Comparison of ENCODE assay signal across 9 cellular contexts in genomic region chr19:41328818-41329220, GRCh38. TPM values are rescaled to one million over a fixed set of nuclear protein-coding genes. Genes with fewer than 3 reads are reported as not detected.
DNase-seq lines count a peak whose midpoint lies in the region; ATAC-seq and TF ChIP-seq lines count a peak whose summit lies in the region.
"Had no signal": no experiment of that assay in that cellular context is flagged by ENCODE, and none has a peak within 500 bp of the region (broad histone marks: within the 10 kb centered on the region; RNA-seq: fewer than 3 reads in every experiment).

No MANE protein-coding gene starts in this region.

- CTCF ChIA-PET in mammary epithelial cell (lab: Charles Lee; ENCODE audit: low non-redundant PET), result no interaction called here

- no TSS peak for BruUV-seq in mammary epithelial cell (replicated peaks; lab: Mats Ljungman, UMichigan)

- peaks cover 57% of the 10 kb centered on the region for H3K4me1 Mint-ChIP-seq in T-helper 17 cell

- DNase-seq in breast epithelium (ENCODE audit: low spot score in 2 of 2), result no peak
- no peak for DNase-seq in mammary epithelial cell
- DNase-seq in T-helper 17 cell, result no peak
- peak in 2 of 3 donors; percentile 63 to 67 for DNase-seq in right cardiac atrium
- DNase-seq in upper lobe of left lung, result peak in 1 of 2 donors; percentile 62
- no peak for DNase-seq in thyroid gland
- no peak for DNase-seq in NCI-H1105 treated with DMSO at 0.1 percent for 48 hours (lab: John Stamatoyannopoulos, UW)
- DNase-seq: NCI-H1092 had no signal

- no peak for TF ChIP-seq EP300 in upper lobe of left lung (IDR thresholded peaks at IDR 0.05)

- peak overlapping the region; percentile 98 for H3K27ac Mint-ChIP-seq in T-helper 17 cell

- H3K9me3 ChIP-seq in breast epithelium (no peaks in the 10 kb centered on the region), mammary epithelial cell (replicated peaks; ENCODE audit: insufficient read depth, low read length) (no peaks in the 10 kb centered on the region), T-helper 17 cell (ENCODE audit: control insufficient read depth, low read length, poor library complexity, severe bottlenecking) (no peaks in the 10 kb centered on the region), right cardiac atrium (ENCODE audit: control insufficient read depth, low read length) (no peaks in the 10 kb centered on the region), upper lobe of left lung (no peaks in the 10 kb centered on the region), thyroid gland (no peaks in the 10 kb centered on the region)

- 100% methylated on average over 1 of the region's 1 CpG for WGBS in mammary epithelial cell (ENCODE audit: low coverage, missing lambda C conversion rate)
- WGBS in right cardiac atrium, result 52% methylated on average over 1 of the region's 1 CpG
- 32 to 62% methylated on average over 1 of the region's 1 CpG for WGBS in upper lobe of left lung, 2 donors
- WGBS in thyroid gland, 2 donors, result 64 to 67% methylated on average over 1 of the region's 1 CpG

- H3K9ac ChIP-seq in mammary epithelial cell (ENCODE audit: insufficient read depth, low read length), result no peak overlapping the region

- peaks cover 4% of the 10 kb centered on the region for H3K79me2 ChIP-seq in mammary epithelial cell (ENCODE audit: insufficient read depth, low read length)

- no peaks in the 10 kb centered on the region for H3K27me3 Mint-ChIP-seq in T-helper 17 cell

- H3K4me3 ChIP-seq in breast epithelium (no peak overlapping the region), mammary epithelial cell (replicated peaks in 1 of 3; ENCODE audit: insufficient read depth in 1 of 3, low read depth in 2 of 3, low read length in 3 of 3) (no peak overlapping the region), right cardiac atrium (ENCODE audit: low read length) (no peak overlapping the region), upper lobe of left lung (no peak overlapping the region), thyroid gland (replicated peaks in 1 of 3) (no peak overlapping the region)

- TF ChIP-seq POLR2A in breast epithelium (IDR thresholded peaks at IDR 0.05), result no peak
- TF ChIP-seq POLR2A in upper lobe of left lung (IDR thresholded peaks at IDR 0.05), result no peak
- TF ChIP-seq POLR2A in thyroid gland (IDR thresholded peaks at IDR 0.05), result no peak

- H3K27me3 ChIP-seq in breast epithelium (no peaks in the 10 kb centered on the region), mammary epithelial cell (ENCODE audit: insufficient read depth, low read length) (no peaks in the 10 kb centered on the region), right cardiac atrium (ENCODE audit: control insufficient read depth, insufficient read depth) (no peaks in the 10 kb centered on the region), upper lobe of left lung (no peaks in the 10 kb centered on the region), thyroid gland (no peaks in the 10 kb centered on the region)

- intact Hi-C loops in breast epithelium (cut with DNase I; ENCODE audit: low total_unique reads), result no loop called here
- intact Hi-C loops in mammary epithelial cell (cut with micrococcal nuclease), result loop anchor here (10.0 kb wide), 1 partner anchor 236 kb away; no protein-coding TSS in a partner anchor
- intact Hi-C loops in right cardiac atrium (cut with DNase I), result no loop called here
- intact Hi-C loops in thyroid gland (cut with DNase I), result no loop called here

- H2AFZ ChIP-seq in mammary epithelial cell (ENCODE audit: low read depth, low read length), result no peak overlapping the region

- in situ Hi-C loops in mammary epithelial cell (cut with MboI; ENCODE audit: low sequenced_read_pairs in 2 of 2), result no loop called here

- TF ChIP-seq CTCF in breast epithelium (IDR thresholded peaks at IDR 0.05) (no peak), mammary epithelial cell (conservative IDR thresholded peaks at IDR 0.05 in 1 of 2, IDR thresholded peaks at IDR 0.05 in 1 of 2; ENCODE audit: extremely low read depth in 1 of 2, insufficient read depth in 1 of 2, low read depth in 1 of 2, low read length in 2 of 2) (no peak), upper lobe of left lung (IDR thresholded peaks at IDR 0.05) (no peak), thyroid gland (IDR thresholded peaks at IDR 0.05) (no peak)

- no peaks in the 10 kb centered on the region for H3K36me3 ChIP-seq in breast epithelium
- H3K36me3 ChIP-seq in mammary epithelial cell (ENCODE audit: insufficient read depth, low read length), result no peaks in the 10 kb centered on the region
- H3K36me3 ChIP-seq in upper lobe of left lung, result peaks cover 3 to 30% (median 21%) of the 10 kb centered on the region in 4 donors
- no peaks in the 10 kb centered on the region for H3K36me3 ChIP-seq in thyroid gland

- H3K27ac ChIP-seq in breast epithelium, result peak overlapping the region; percentile 81 to 87
- no peak overlapping the region for H3K27ac ChIP-seq in mammary epithelial cell (ENCODE audit: insufficient read depth, low read depth, low read length)
- H3K27ac ChIP-seq in right cardiac atrium (ENCODE audit: low read length), result peak overlapping the region; percentile 16
- H3K27ac ChIP-seq in upper lobe of left lung, result peak overlapping the region; percentile 84 to 91 (median 88)
- H3K27ac ChIP-seq in thyroid gland, result peak overlapping the region in 1 of 3 donors; percentile 62

- dilution Hi-C loops in mammary epithelial cell (cut with HindIII; ENCODE audit: low sequenced_read_pairs), result no loop called here

- H4K20me1 ChIP-seq in mammary epithelial cell (ENCODE audit: insufficient read depth, low read length), result no peaks in the 10 kb centered on the region

- H3K36me3 Mint-ChIP-seq in T-helper 17 cell (ENCODE audit: low read depth), result peaks cover 22% of the 10 kb centered on the region

- no peak overlapping the region for H3K4me2 ChIP-seq in mammary epithelial cell (ENCODE audit: insufficient read depth, low read depth, low read length)

- H3K4me1 ChIP-seq in breast epithelium, result peaks cover 10 to 11% of the 10 kb centered on the region in 2 donors
- H3K4me1 ChIP-seq in mammary epithelial cell (ENCODE audit: insufficient read depth, low read length), result peaks cover 42% of the 10 kb centered on the region
- peaks cover 10% of the 10 kb centered on the region for H3K4me1 ChIP-seq in right cardiac atrium (ENCODE audit: control insufficient read depth, insufficient read depth, low read length)
- H3K4me1 ChIP-seq in upper lobe of left lung, result peaks cover 58 to 71% (median 61%) of the 10 kb centered on the region in 4 donors
- peaks cover 36 to 47% of the 10 kb centered on the region in 2 donors for H3K4me1 ChIP-seq in thyroid gland

- ATAC-seq in T-helper 17 cell (no peak), right cardiac atrium (no peak), upper lobe of left lung (ENCODE audit: low FRiP score in 2 of 2) (peak in 1 of 2 donors; percentile 47), HG02973 (IDR thresholded peaks at IDR 0.05; ENCODE audit: unreplicated experiment) (no peak)

- peak overlapping the region; percentile 89 for H3K4me3 Mint-ChIP-seq in T-helper 17 cell

RNA-seq across cellular contexts. Expression of gene CCDC97, which starts 18.8 kb away (rescaled TPM):
- 10 to 100 TPM; 15.4 to 15.7 (median 15.4) TPM for total RNA-seq in breast epithelium
- 10 to 100 TPM; 10.8 to 24.8 TPM for total RNA-seq in mammary epithelial cell
- polyA plus RNA-seq in mammary epithelial cell, result 9.5 TPM
- polyA minus RNA-seq in mammary epithelial cell, result 34.4 TPM
- 10 to 100 TPM; 34.7 to 35.4 TPM for total RNA-seq in T-helper 17 cell
- 10 to 100 TPM; 17.9 to 22.2 (median 18.9) TPM for total RNA-seq in right cardiac atrium
- 12.2 TPM for polyA plus RNA-seq in right cardiac atrium
- 10 to 100 TPM; 22.0 to 36.7 (median 27.0) TPM for total RNA-seq in upper lobe of left lung
- 10 to 100 TPM; 10.6 to 22.0 (median 19.3) TPM for total RNA-seq in thyroid gland

RNA-seq across cellular contexts. Expression of gene TGFB1, which starts 24.9 kb away (rescaled TPM):
- total RNA-seq in breast epithelium (10 to 100 TPM; 12.0 to 21.4 (median 13.4) TPM), mammary epithelial cell (10 to 100 TPM in 1 of 2 donors, 1 to 10 TPM in 1; 9.8 to 84.1 TPM), T-helper 17 cell (100 to 1,000 TPM; 408 to 431 TPM), right cardiac atrium (10 to 100 TPM; 27.0 to 39.3 (median 33.3) TPM), upper lobe of left lung (100 to 1,000 TPM in 2 of 6 donors, 10 to 100 TPM in 4; 28.5 to 138 (median 76.8) TPM), thyroid gland (10 to 100 TPM in 3 of 4 donors, 1 to 10 TPM in 1; 9.6 to 13.7 (median 11.0) TPM)
- polyA plus RNA-seq in mammary epithelial cell (9.8 TPM), right cardiac atrium (23.9 TPM)
- polyA minus RNA-seq in mammary epithelial cell, result 52.0 TPM

RNA-seq across cellular contexts. Expression of gene B9D2, which starts 35.1 kb away (rescaled TPM):
- 1 to 10 TPM; 4.0 to 7.3 (median 4.3) TPM for total RNA-seq in breast epithelium
- 1 to 10 TPM; 3.0 to 3.6 TPM for total RNA-seq in mammary epithelial cell
- polyA plus RNA-seq in mammary epithelial cell, result 5.3 TPM
- 0.57 TPM for polyA minus RNA-seq in mammary epithelial cell
- total RNA-seq in T-helper 17 cell, result 10 to 100 TPM; 37.1 to 41.4 TPM
- 1 to 10 TPM; 3.3 to 3.8 (median 3.5) TPM for total RNA-seq in right cardiac atrium
- polyA plus RNA-seq in right cardiac atrium, result 5.1 TPM
- total RNA-seq in upper lobe of left lung, result 10 to 100 TPM in 3 of 6 donors, 1 to 10 TPM in 2, not detected in 1; 7.0 to 17.2 (median 10.3) TPM
- total RNA-seq in thyroid gland, result 10 to 100 TPM in 2 of 4 donors, 1 to 10 TPM in 2; 5.9 to 12.5 (median 9.9) TPM

RNA-seq across cellular contexts. Expression of gene TMEM91, which starts 47.5 kb away (rescaled TPM):
- total RNA-seq in breast epithelium (10 to 100 TPM; 15.7 to 29.2 (median 17.0) TPM), mammary epithelial cell (1 to 10 TPM; 5.7 to 7.5 TPM), T-helper 17 cell (10 to 100 TPM in 1 of 2 donors, 1 to 10 TPM in 1; 6.9 to 35.0 TPM), right cardiac atrium (1 to 10 TPM; 4.6 to 6.7 (median 5.8) TPM), upper lobe of left lung (10 to 100 TPM; 18.7 to 65.0 (median 29.3) TPM), thyroid gland (10 to 100 TPM in 2 of 4 donors, 1 to 10 TPM in 2; 5.0 to 14.9 (median 9.0) TPM)
- polyA plus RNA-seq in mammary epithelial cell (4.0 TPM), right cardiac atrium (8.5 TPM)
- polyA minus RNA-seq in mammary epithelial cell, result 2.1 TPM

Comparison
In these comparisons a context has a peak if more than half of its experiments do, and no peak if none do; other contexts are left out.
1. DNase-seq: peak in right cardiac atrium (2 of 3); none in breast epithelium (0 of 2), mammary epithelial cell (single experiment), T-helper 17 cell (0 of 3), thyroid gland (0 of 2) and NCI-H1105 treated with DMSO at 0.1 percent for 48 hours (single experiment).